3 cellular contexts compared by ENCODE assay signal in genomic region chr10:52502237-52502636, GRCh38.
"Had no signal": no experiment of that assay in that cellular context is flagged by ENCODE, and none has a peak within 500 bp of the region (broad histone marks: within the 10 kb centered on the region; RNA-seq: fewer than 3 reads in every experiment).

No MANE protein-coding gene starts in this region.

- H3K4me3 ChIP-seq: GM23338 had no signal

- DNase-seq: H9, HCEC 1CT had no signal

- ATAC-seq: GM23338 had no signal
